ENCODE assay signal across 10 cellular contexts in genomic region chr6:3230275-3231212, GRCh38. TPM values are rescaled to one million over a fixed set of nuclear protein-coding genes. Genes with fewer than 3 reads are reported as not detected.
A peak's percentile ranks its signal among the peaks of the same experiment; 100 is the strongest.
DNase-seq lines count a peak whose midpoint lies in the region; ATAC-seq and TF ChIP-seq lines count a peak whose summit lies in the region.
"Had no signal": no experiment of that assay in that cellular context is flagged by ENCODE, and none has a peak within 500 bp of the region (broad histone marks: within the 10 kb centered on the region; RNA-seq: fewer than 3 reads in every experiment).

No MANE protein-coding gene starts in this region.

- TF ChIP-seq CTCF in Peyer's patch (IDR thresholded peaks at IDR 0.05) (no peak), epithelial cell of proximal tubule (conservative IDR thresholded peaks at IDR 0.05; ENCODE audit: low read depth, low read length) (no peak), neural crest cell (conservative IDR thresholded peaks at IDR 0.05) (no peak)

- intact Hi-C loops in activated CD4-positive, alpha-beta T cell treated with anti-CD3 and anti-CD28 coated beads for 36 hours (cut with DNase I, micrococcal nuclease), result loop anchor here in 1 of 2 experiments (5.0 kb wide), 1 partner anchor 1623 kb away; the partner anchor contains the start of gene FOXC1

- H3K36me3 ChIP-seq in Peyer's patch, result no peaks in the 10 kb centered on the region
- H3K36me3 ChIP-seq: BLaER1 treated with 17β-estradiol and CSF1 and Interleukin-3, amounts not matched to agents 10 nM and 100 nM had no signal

- H3K36me3 Mint-ChIP-seq in activated CD4-positive, alpha-beta T cell treated with anti-CD3 and anti-CD28 coated beads for 36 hours (ENCODE audit: low read depth), result no peaks in the 10 kb centered on the region
- peaks cover 9% of the 10 kb centered on the region for H3K36me3 Mint-ChIP-seq in neural crest cell (ENCODE audit: low read depth)

- peak overlapping the region; percentile 27 to 52 (median 40) for H3K4me3 ChIP-seq in Peyer's patch
- H3K4me3 ChIP-seq in epithelial cell of proximal tubule (ENCODE audit: low read depth, low read length), result peak overlapping the region; percentile 93

- ATAC-seq in activated CD4-positive, alpha-beta T cell treated with anti-CD3 and anti-CD28 coated beads for 36 hours, result no peak
- ATAC-seq in HG03097 (IDR thresholded peaks at IDR 0.05; ENCODE audit: low FRiP score, unreplicated experiment) (no peak), GM21360 (IDR thresholded peaks at IDR 0.05; ENCODE audit: unreplicated experiment) (no peak)

- H3K27me3 ChIP-seq in Peyer's patch, result peaks cover 10 to 37% of the 10 kb centered on the region in 2 donors

- H3K9me3 ChIP-seq in Peyer's patch, result no peaks in the 10 kb centered on the region
- H3K9me3 ChIP-seq: BLaER1 treated with 17β-estradiol and CSF1 and Interleukin-3, amounts not matched to agents 10 nM and 100 nM had no signal

- H3K27me3 Mint-ChIP-seq in activated CD4-positive, alpha-beta T cell treated with anti-CD3 and anti-CD28 coated beads for 36 hours, result peaks cover 69% of the 10 kb centered on the region
- peaks cover 26% of the 10 kb centered on the region for H3K27me3 Mint-ChIP-seq in neural crest cell (ENCODE audit: low read depth)

- peaks cover 11 to 51% (median 44%) of the 10 kb centered on the region in 4 donors for H3K4me1 ChIP-seq in Peyer's patch

- no peak overlapping the region for H3K27ac Mint-ChIP-seq in activated CD4-positive, alpha-beta T cell treated with anti-CD3 and anti-CD28 coated beads for 36 hours
- peak overlapping the region; percentile 100 for H3K27ac Mint-ChIP-seq in neural crest cell (ENCODE audit: unreplicated experiment)
- H3K27ac Mint-ChIP-seq: activated B cell treated with CpG ODN at 0.5 μM for 24 hours had no signal

- TF ChIP-seq POLR2A in Peyer's patch (IDR thresholded peaks at IDR 0.05), result no peak

- POLR2A ChIA-PET in activated CD4-positive, alpha-beta T cell treated with anti-CD3 and anti-CD28 coated beads for 36 hours (lab: Charles Lee), result interaction anchor here (0.6 kb wide), 1 partner anchor 41 kb away, joined by 4 read pairs; no protein-coding TSS in a partner anchor

- H3K9me3 Mint-ChIP-seq in activated CD4-positive, alpha-beta T cell treated with anti-CD3 and anti-CD28 coated beads for 36 hours (ENCODE audit: low read depth), result no peaks in the 10 kb centered on the region
- no peaks in the 10 kb centered on the region for H3K9me3 Mint-ChIP-seq in neural crest cell
- H3K9me3 Mint-ChIP-seq: activated B cell treated with CpG ODN at 0.5 μM for 24 hours had no signal

- H3K27ac ChIP-seq in Peyer's patch, result peak overlapping the region in 2 of 4 donors; percentile 27 to 53
- H3K27ac ChIP-seq: BLaER1 treated with 17β-estradiol and CSF1 and Interleukin-3, amounts not matched to agents 10 nM and 100 nM had no signal

- peak overlapping the region; percentile 26 for H3K4me3 Mint-ChIP-seq in activated CD4-positive, alpha-beta T cell treated with anti-CD3 and anti-CD28 coated beads for 36 hours
- peak overlapping the region; percentile 97 for H3K4me3 Mint-ChIP-seq in neural crest cell

- CTCF ChIA-PET in activated CD4-positive, alpha-beta T cell treated with anti-CD3 and anti-CD28 coated beads for 36 hours (lab: Charles Lee), result interaction anchor here (0.6 to 3.5 kb wide), 6 partner anchors 8 to 105 kb away, joined by 3 to 19 read pairs (median 4); partner anchors contain the start of gene PSMG4

- DNase-seq in activated CD4-positive, alpha-beta T cell treated with anti-CD3 and anti-CD28 coated beads for 36 hours, result peak; percentile 37
- no peak for DNase-seq in activated CD4-positive, alpha-beta T cell treated with anti-CD3 and anti-CD28 coated beads for 4 hours
- DNase-seq in Peyer's patch, result no peak
- DNase-seq in epithelial cell of proximal tubule (ENCODE audit: low read depth), result no peak
- DNase-seq in neural crest cell (ENCODE audit: low read depth, low spot score), result peak; percentile 63
- DNase-seq in effector CD4-positive, alpha-beta T cell, result no peak

- H3K4me1 Mint-ChIP-seq in activated CD4-positive, alpha-beta T cell treated with anti-CD3 and anti-CD28 coated beads for 36 hours, result peaks cover 43% of the 10 kb centered on the region
- H3K4me1 Mint-ChIP-seq in neural crest cell, result peaks cover 64% of the 10 kb centered on the region

RNA-seq across cellular contexts. Expression of gene TUBB2B, which starts 3.1 kb away (rescaled TPM):
- under 1 TPM in 1 of 2 experiments, not detected in 1; 0.09 TPM for total RNA-seq in activated CD4-positive, alpha-beta T cell treated with anti-CD3 and anti-CD28 coated beads for 36 hours
- total RNA-seq in Peyer's patch (1 to 10 TPM; 2.4 to 7.4 (median 4.5) TPM), epithelial cell of proximal tubule (213 and 219 TPM in 2 replicates), neural crest cell (655 and 665 TPM in 2 replicates)
- total RNA-seq: activated B cell treated with CpG ODN at 0.5 μM for 24 hours had no signal

RNA-seq across cellular contexts. Expression of gene PSMG4, which starts 28.2 kb away (rescaled TPM):
- total RNA-seq in activated CD4-positive, alpha-beta T cell treated with anti-CD3 and anti-CD28 coated beads for 36 hours, result 10 to 100 TPM; 22.2 to 23.2 TPM
- total RNA-seq in Peyer's patch (10 to 100 TPM in 3 of 4 donors, 1 to 10 TPM in 1; 6.6 to 16.8 (median 15.9) TPM), epithelial cell of proximal tubule (24.6 and 28.6 TPM in 2 replicates), neural crest cell (26.3 and 27.9 TPM in 2 replicates)

Comparison
In these comparisons a context has a peak if more than half of its experiments do, and no peak if none do; other contexts are left out.
1. DNase-seq: peak in activated CD4-positive, alpha-beta T cell treated with anti-CD3 and anti-CD28 coated beads for 36 hours (single experiment) and neural crest cell (single experiment); none in activated CD4-positive, alpha-beta T cell treated with anti-CD3 and anti-CD28 coated beads for 4 hours (0 of 2), Peyer's patch (0 of 3), epithelial cell of proximal tubule (single experiment) and effector CD4-positive, alpha-beta T cell (single experiment).
2. RNA of gene TUBB2B, which starts 3.1 kb away (total RNA-seq): 655 to 665 TPM in neural crest cell and 213 to 219 TPM in epithelial cell of proximal tubule; 2.4 to 7.4 TPM in Peyer's patch and 0.09 TPM in activated CD4-positive, alpha-beta T cell treated with anti-CD3 and anti-CD28 coated beads for 36 hours; every median in the first group is over 10 times any median in the second.